ENCODE assay signal across 7 cellular contexts in the genomic region with DNA sequence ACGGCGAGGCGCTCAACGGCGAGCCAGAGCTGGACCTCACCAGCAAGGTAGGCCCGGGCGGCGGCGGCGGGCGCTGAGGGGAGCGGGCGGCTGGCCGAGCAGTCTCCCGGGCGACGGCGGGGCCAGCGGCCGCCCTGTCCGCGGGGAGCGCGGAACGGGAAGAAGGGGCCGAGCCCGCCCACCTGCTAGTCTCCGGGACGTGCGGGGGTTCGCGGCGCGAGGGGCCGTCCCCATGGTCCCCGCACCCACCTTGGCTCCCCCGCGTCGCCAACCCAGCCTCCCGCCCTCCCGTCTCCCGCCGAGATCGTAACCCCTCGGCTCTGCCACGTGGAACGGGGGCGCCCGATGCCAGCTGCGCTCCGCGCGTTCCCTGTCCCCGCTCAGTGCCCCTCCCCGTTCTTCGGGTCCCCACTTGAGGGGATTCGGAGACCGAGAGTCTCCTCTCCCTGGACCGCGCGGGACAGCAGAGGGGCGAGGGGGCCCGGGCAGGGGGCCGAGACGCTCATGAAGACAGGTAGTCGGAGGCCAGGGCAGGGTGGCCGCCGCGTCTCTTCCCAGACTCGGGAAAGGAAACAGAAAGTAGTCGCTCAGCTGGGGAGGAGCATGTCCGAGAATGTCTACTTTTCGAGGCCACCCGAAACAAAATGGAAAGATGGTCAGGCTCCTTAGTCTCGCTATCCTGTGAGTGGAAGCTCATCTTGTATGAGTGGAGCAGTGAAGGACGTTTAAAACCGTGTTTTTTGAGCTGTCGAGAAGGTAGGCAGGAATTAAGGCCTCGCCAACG. TPM values are rescaled to one million over a fixed set of nuclear protein-coding genes. Genes with fewer than 3 reads are reported as not detected.
DNase-seq lines count a peak whose midpoint lies in the region; ATAC-seq and TF ChIP-seq lines count a peak whose summit lies in the region.

No MANE protein-coding gene starts in this region.

- H3K27ac ChIP-seq in dorsolateral prefrontal cortex = peak overlapping the region; percentile 62 to 99 (median 95)

- intact Hi-C loops in dorsolateral prefrontal cortex (cut with DNase I) = no loop called here
- intact Hi-C loops in lower leg skin (cut with DNase I; ENCODE audit: low total_unique reads) = no loop called here

- H3K27me3 ChIP-seq in dorsolateral prefrontal cortex = no peaks in the 10 kb centered on the region

- WGBS in lower leg skin, 2 donors = 0% methylated on average over 23 to 43 of the region's 80 CpGs

- ATAC-seq in GM18520 (IDR thresholded peaks at IDR 0.05; ENCODE audit: unreplicated experiment) (peak; percentile 6), HG03175 (IDR thresholded peaks at IDR 0.05; ENCODE audit: unreplicated experiment) (peak; percentile 2)

- DNase-seq in dorsolateral prefrontal cortex = peak in 4 of 10 donors; percentile 15 to 58 (median 53)
- DNase-seq in lower leg skin (ENCODE audit: low spot score in 2 of 2) = peak; percentile 32 to 91
- peak; percentile 9 to 12 for DNase-seq in stimulated activated CD8-positive, alpha-beta memory T cell treated with anti-CD3 and anti-CD28 coated beads, Interleukin-15, amount 100 ng/mL, for 48 hours (ENCODE audit: low read depth in 2 of 2)
- no peak for DNase-seq in NCI-H1694 treated with DMSO at 0.1 percent for 48 hours (lab: John Stamatoyannopoulos, UW)

- TF ChIP-seq CTCF in WI38 (IDR thresholded peaks at IDR 0.05; ENCODE audit: low read depth, low read length) (no peak), dorsolateral prefrontal cortex (IDR thresholded peaks at IDR 0.05 in 54 of 56, conservative IDR thresholded peaks at IDR 0.05 in 2 of 56; ENCODE audit: low read depth in 1 of 56, partially characterized antibody in 56 of 56) (no peak), lower leg skin (IDR thresholded peaks at IDR 0.05) (no peak)

- H3K4me3 ChIP-seq in WI38 (ENCODE audit: low read depth, low read length) = peak overlapping the region; percentile 84
- H3K4me3 ChIP-seq in dorsolateral prefrontal cortex = peak overlapping the region; percentile 71 to 100 (median 94)
- peak overlapping the region; percentile 85 for H3K4me3 ChIP-seq in lower leg skin (ENCODE audit: low read depth, poor library complexity, severe bottlenecking)

- no peak for TF ChIP-seq POLR2A in lower leg skin (IDR thresholded peaks at IDR 0.05)

RNA-seq across cellular contexts. Expression of gene GTPBP1, which starts 0.5 kb away (rescaled TPM):
- total RNA-seq in dorsolateral prefrontal cortex = 10 to 100 TPM; 30.5 to 76.8 (median 48.2) TPM
- 10 to 100 TPM; 53.1 to 79.9 (median 72.7) TPM for total RNA-seq in lower leg skin

RNA-seq across cellular contexts. Expression of gene JOSD1, which starts 5.5 kb away (rescaled TPM):
- total RNA-seq in dorsolateral prefrontal cortex = 10 to 100 TPM; 41.2 to 87.6 (median 55.2) TPM
- 10 to 100 TPM; 52.0 to 90.6 (median 68.0) TPM for total RNA-seq in lower leg skin

RNA-seq across cellular contexts. Expression of gene TOMM22, which starts 24.5 kb away (rescaled TPM):
- total RNA-seq in dorsolateral prefrontal cortex (10 to 100 TPM; 26.7 to 64.2 (median 47.2) TPM), lower leg skin (10 to 100 TPM; 24.8 to 42.2 (median 34.5) TPM)

RNA-seq across cellular contexts. Expression of gene SUN2, which starts 49.5 kb away (rescaled TPM):
- total RNA-seq in dorsolateral prefrontal cortex (100 to 1,000 TPM; 122 to 627 (median 268) TPM), lower leg skin (100 to 1,000 TPM; 231 to 344 (median 282) TPM)

RNA-seq across cellular contexts. Expression of gene CBY1, which starts 49.9 kb away (rescaled TPM):
- 10 to 100 TPM; 19.3 to 46.5 (median 29.4) TPM for total RNA-seq in dorsolateral prefrontal cortex
- total RNA-seq in lower leg skin = 10 to 100 TPM; 16.6 to 26.6 (median 22.1) TPM
